Comparison of ENCODE assay signal across 2 cellular contexts in the genomic region with DNA sequence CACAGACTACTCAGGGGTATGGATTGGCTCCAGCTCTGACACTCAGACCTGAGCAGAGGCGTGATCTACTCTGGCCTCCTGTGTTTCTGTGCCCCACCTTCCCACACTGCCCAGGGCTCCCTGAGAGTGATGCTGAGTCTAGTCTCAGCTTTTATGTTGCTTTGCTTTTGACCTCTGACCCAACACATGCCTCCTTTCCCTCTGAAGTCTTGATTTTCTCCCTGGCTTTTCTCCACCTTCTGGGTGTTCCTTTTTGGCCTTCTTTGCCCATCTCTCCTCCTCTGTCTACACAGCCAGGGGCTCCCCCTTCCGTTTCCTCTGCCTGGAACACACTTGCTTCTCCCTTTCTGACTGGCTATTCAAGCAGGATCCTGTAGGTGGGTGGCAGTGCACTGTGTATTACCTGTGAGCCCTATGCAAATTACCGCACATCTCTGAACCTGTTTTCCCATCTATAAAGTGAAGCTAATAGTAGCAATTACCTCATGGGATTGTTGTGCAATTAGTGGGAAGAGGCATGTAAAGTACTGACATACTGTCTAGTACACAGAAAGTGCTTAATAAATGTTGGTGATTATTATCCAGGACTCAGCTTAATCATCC.
TF ChIP-seq lines count a peak whose summit lies in the region.

No MANE protein-coding gene starts in this region.

TF ChIP-seq in SK-N-SH, 30 proteins besides CTCF, POLR2A, EP300 and RAD21 (continued from another document):
- no peak for TF ChIP-seq CHD2 (IDR thresholded peaks at IDR 0.05; ENCODE audit: low read length, partially characterized antibody)

TF ChIP-seq in SK-N-SH treated with all-trans-retinoic acid at 6 μM for 48 hours, 23 proteins besides CTCF, POLR2A, EP300 and RAD21 (continued from another document):
- TF ChIP-seq, protein P1, sequence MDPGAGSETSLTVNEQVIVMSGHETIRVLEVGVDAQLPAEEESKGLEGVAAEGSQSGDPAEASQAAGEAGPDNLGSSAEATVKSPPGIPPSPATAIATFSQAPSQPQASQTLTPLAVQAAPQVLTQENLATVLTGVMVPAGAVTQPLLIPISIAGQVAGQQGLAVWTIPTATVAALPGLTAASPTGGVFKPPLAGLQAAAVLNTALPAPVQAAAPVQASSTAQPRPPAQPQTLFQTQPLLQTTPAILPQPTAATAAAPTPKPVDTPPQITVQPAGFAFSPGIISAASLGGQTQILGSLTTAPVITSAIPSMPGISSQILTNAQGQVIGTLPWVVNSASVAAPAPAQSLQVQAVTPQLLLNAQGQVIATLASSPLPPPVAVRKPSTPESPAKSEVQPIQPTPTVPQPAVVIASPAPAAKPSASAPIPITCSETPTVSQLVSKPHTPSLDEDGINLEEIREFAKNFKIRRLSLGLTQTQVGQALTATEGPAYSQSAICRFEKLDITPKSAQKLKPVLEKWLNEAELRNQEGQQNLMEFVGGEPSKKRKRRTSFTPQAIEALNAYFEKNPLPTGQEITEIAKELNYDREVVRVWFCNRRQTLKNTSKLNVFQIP (CRISPR knock-in tag; IDR thresholded peaks at IDR 0.05; ENCODE audit: borderline replicate concordance, low read depth): no peak
- no peak for TF ChIP-seq ESRRG (CRISPR knock-in tag; IDR thresholded peaks at IDR 0.05)
- TF ChIP-seq, protein P2, sequence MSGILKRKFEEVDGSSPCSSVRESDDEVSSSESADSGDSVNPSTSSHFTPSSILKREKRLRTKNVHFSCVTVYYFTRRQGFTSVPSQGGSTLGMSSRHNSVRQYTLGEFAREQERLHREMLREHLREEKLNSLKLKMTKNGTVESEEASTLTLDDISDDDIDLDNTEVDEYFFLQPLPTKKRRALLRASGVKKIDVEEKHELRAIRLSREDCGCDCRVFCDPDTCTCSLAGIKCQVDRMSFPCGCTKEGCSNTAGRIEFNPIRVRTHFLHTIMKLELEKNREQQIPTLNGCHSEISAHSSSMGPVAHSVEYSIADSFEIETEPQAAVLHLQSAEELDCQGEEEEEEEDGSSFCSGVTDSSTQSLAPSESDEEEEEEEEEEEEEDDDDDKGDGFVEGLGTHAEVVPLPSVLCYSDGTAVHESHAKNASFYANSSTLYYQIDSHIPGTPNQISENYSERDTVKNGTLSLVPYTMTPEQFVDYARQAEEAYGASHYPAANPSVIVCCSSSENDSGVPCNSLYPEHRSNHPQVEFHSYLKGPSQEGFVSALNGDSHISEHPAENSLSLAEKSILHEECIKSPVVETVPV (CRISPR knock-in tag; IDR thresholded peaks at IDR 0.05): no peak
- TF ChIP-seq, protein P3, sequence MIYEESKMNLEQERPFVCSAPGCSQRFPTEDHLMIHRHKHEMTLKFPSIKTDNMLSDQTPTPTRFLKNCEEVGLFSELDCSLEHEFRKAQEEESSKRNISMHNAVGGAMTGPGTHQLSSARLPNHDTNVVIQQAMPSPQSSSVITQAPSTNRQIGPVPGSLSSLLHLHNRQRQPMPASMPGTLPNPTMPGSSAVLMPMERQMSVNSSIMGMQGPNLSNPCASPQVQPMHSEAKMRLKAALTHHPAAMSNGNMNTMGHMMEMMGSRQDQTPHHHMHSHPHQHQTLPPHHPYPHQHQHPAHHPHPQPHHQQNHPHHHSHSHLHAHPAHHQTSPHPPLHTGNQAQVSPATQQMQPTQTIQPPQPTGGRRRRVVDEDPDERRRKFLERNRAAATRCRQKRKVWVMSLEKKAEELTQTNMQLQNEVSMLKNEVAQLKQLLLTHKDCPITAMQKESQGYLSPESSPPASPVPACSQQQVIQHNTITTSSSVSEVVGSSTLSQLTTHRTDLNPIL (CRISPR knock-in tag; IDR thresholded peaks at IDR 0.05; ENCODE audit: low read depth): no peak
- no peak for TF ChIP-seq ISL1 (CRISPR knock-in tag; IDR thresholded peaks at IDR 0.05)
